17 cellular contexts compared by ENCODE assay signal in the genomic region with DNA sequence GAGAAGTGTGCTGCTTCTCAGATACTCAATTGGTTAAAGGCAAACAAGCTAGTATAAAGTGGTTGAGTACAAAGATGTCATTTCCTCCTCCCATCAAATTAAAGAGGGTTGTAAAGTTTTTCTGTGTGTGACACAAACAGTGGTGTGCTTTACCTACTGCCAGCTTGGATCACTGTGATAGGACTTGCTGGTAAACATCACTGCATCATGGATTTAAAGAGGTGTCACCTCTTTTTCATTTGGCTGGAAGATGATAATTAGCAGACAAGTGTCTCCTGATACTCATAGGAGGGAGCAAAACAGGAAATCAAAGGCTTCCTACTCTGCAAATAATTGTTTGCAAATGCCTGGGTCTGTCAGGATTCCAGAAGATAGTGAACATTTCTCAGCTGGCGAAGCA.
A peak's percentile ranks its signal among the peaks of the same experiment; 100 is the strongest.
DNase-seq lines count a peak whose midpoint lies in the region; FAIRE-seq and TF ChIP-seq lines count a peak whose summit lies in the region.
"Had no signal": no experiment of that assay in that cellular context is flagged by ENCODE, and none has a peak within 500 bp of the region (broad histone marks: within the 10 kb centered on the region; RNA-seq: fewer than 3 reads in every experiment).

No MANE protein-coding gene starts in this region.

- H3K9ac ChIP-seq in endothelial cell of umbilical vein (replicated peaks; ENCODE audit: extremely low read depth, insufficient read depth, low read length) = no peak overlapping the region
- H3K9ac ChIP-seq in smooth muscle cell (ENCODE audit: low read depth) = no peak overlapping the region
- H3K9ac ChIP-seq: KMS-11 had no signal

- CTCF ChIA-PET in endothelial cell of umbilical vein (lab: Charles Lee) = interaction anchor here (1.2 kb wide), 1 partner anchor 11 kb away, joined by 3 read pairs; no protein-coding TSS in a partner anchor

- WGBS in smooth muscle cell (ENCODE audit: low lambda C conversion rate) = 50% methylated on average over 1 of the region's 1 CpG

- intact Hi-C loops in endothelial cell of umbilical vein (cut with micrococcal nuclease) = loop anchor here (2.0 kb wide), 1 partner anchor 14 kb away; no protein-coding TSS in a partner anchor

- H3K27me3 ChIP-seq in endothelial cell of umbilical vein (ENCODE audit: control insufficient read depth in 2 of 2, insufficient read depth in 2 of 2, low read length in 2 of 2) (no peaks in the 10 kb centered on the region), smooth muscle cell (ENCODE audit: low read depth) (no peaks in the 10 kb centered on the region)
- H3K27me3 ChIP-seq: BE2C had no signal

- peak overlapping the region; percentile 24 for H2AFZ ChIP-seq in endothelial cell of umbilical vein (ENCODE audit: low read depth, low read length)
- H2AFZ ChIP-seq in smooth muscle cell (ENCODE audit: low read depth) = peak overlapping the region; percentile 21

- H3K9me3 ChIP-seq in endothelial cell of umbilical vein (replicated peaks; ENCODE audit: control insufficient read depth, insufficient read depth, low read length) = no peaks in the 10 kb centered on the region
- no peaks in the 10 kb centered on the region for H3K9me3 ChIP-seq in smooth muscle cell (replicated peaks; ENCODE audit: low read depth)
- H3K9me3 ChIP-seq: BE2C had no signal

- H3F3A ChIP-seq in smooth muscle cell (ENCODE audit: low read depth) = no peaks in the 10 kb centered on the region

- no peaks in the 10 kb centered on the region for H4K20me1 ChIP-seq in endothelial cell of umbilical vein (replicated peaks; ENCODE audit: control insufficient read depth, extremely low read depth, insufficient read depth, low read length)
- H4K20me1 ChIP-seq in smooth muscle cell (ENCODE audit: low read depth) = no peaks in the 10 kb centered on the region

- no peak for FAIRE-seq in endothelial cell of umbilical vein (lab: Jason Lieb, UNC)

- dilution Hi-C loops in endothelial cell of umbilical vein (cut with MboI; ENCODE audit: extremely low pct_ligation_motif_present, low sequenced_read_pairs) = no loop called here

- H3K36me3 ChIP-seq in endothelial cell of umbilical vein (ENCODE audit: control insufficient read depth in 2 of 2, extremely low read depth in 1 of 2, insufficient read depth in 2 of 2, low read length in 2 of 2) = no peaks in the 10 kb centered on the region
- no peaks in the 10 kb centered on the region for H3K36me3 ChIP-seq in smooth muscle cell (ENCODE audit: low read depth)
- H3K36me3 ChIP-seq: BE2C had no signal

- H3K4me1 ChIP-seq in endothelial cell of umbilical vein (ENCODE audit: control insufficient read depth, extremely low read depth, insufficient read depth, low read length) = peaks cover 11% of the 10 kb centered on the region
- no peaks in the 10 kb centered on the region for H3K4me1 ChIP-seq in smooth muscle cell (ENCODE audit: low read depth)
- H3K4me1 ChIP-seq: BE2C had no signal

- POLR2A ChIA-PET in endothelial cell of umbilical vein (lab: Charles Lee) = no interaction called here

- no peaks in the 10 kb centered on the region for H3K9me1 ChIP-seq in endothelial cell of umbilical vein (replicated peaks; ENCODE audit: control insufficient read depth, extremely low read depth, insufficient read depth, low read length)

- BruUV-seq in endothelial cell of umbilical vein (replicated peaks; lab: Mats Ljungman, UMichigan) = no TSS peak

- H3K27ac ChIP-seq in endothelial cell of umbilical vein (ENCODE audit: insufficient read depth, low read depth, low read length) (no peak overlapping the region), smooth muscle cell (ENCODE audit: low read depth) (no peak overlapping the region)
- H3K27ac ChIP-seq: KMS-11 had no signal

- H3K4me2 ChIP-seq in endothelial cell of umbilical vein (ENCODE audit: insufficient read depth, low read length) (no peak overlapping the region), smooth muscle cell (no peak overlapping the region)
- H3K4me2 ChIP-seq: KMS-11 had no signal

- DNase-seq in NCI-H510A treated with DMSO at 0.1 percent for 48 hours (lab: John Stamatoyannopoulos, UW) (peak; percentile 68), NCI-H510A (lab: John Stamatoyannopoulos, UW) (no peak), NCI-H748 (lab: John Stamatoyannopoulos, UW; ENCODE audit: unreplicated experiment) (peak; percentile 58), endothelial cell of umbilical vein (ENCODE audit: low read depth, low spot score) (peak; percentile 33), smooth muscle cell (lab: John Stamatoyannopoulos, UW; ENCODE audit: unreplicated experiment) (no peak), pons (ENCODE audit: low spot score) (no peak), HCEC 1CT (no peak), Kasumi-1 (lab: John Stamatoyannopoulos, UW) (no peak)
- DNase-seq: BE2C; CD4-positive, CD25-positive, alpha-beta regulatory T cell; DMS79; NCI-H1417 treated with DMSO at 0.1 percent for 48 hours; NCI-H187 treated with DMSO at 0.1 percent for 48 hours; NCI-H524 treated with DMSO at 0.1 percent for 48 hours; NK-92 treated with Interleukin-12 subunit alpha and Interleukin-12 subunit beta, amount 100 ng/mL, for 24 hours; Right ventricle myocardium superior had no signal

- TF ChIP-seq POLR2A in endothelial cell of umbilical vein (IDR thresholded peaks at IDR 0.05; ENCODE audit: low read depth, low read length) = no peak

- H3K79me2 ChIP-seq in endothelial cell of umbilical vein (ENCODE audit: control insufficient read depth, insufficient read depth, low read length) (no peaks in the 10 kb centered on the region), smooth muscle cell (ENCODE audit: low read depth) (no peaks in the 10 kb centered on the region)

- no peak for TF ChIP-seq CTCF in endothelial cell of umbilical vein (IDR thresholded peaks at IDR 0.05; ENCODE audit: extremely low read depth in 1 of 2, insufficient read depth in 1 of 2, low read depth in 1 of 2, low read length in 2 of 2)
- TF ChIP-seq CTCF in smooth muscle cell (IDR thresholded peaks at IDR 0.05; ENCODE audit: borderline replicate concordance, insufficient read depth, poor library complexity, severe bottlenecking) = no peak

- H3K4me3 ChIP-seq in endothelial cell of umbilical vein (replicated peaks in 1 of 3; ENCODE audit: insufficient read depth in 1 of 3, low read depth in 1 of 3, low read length in 3 of 3) (no peak overlapping the region), smooth muscle cell (no peak overlapping the region)

TF ChIP-seq in endothelial cell of umbilical vein, 7 proteins besides CTCF, POLR2A, EP300 and RAD21:
- TF ChIP-seq MYC (IDR thresholded peaks at IDR 0.05; ENCODE audit: low read depth, low read length) (no peak), JUN (IDR thresholded peaks at IDR 0.05; ENCODE audit: borderline replicate concordance, insufficient read depth, insufficient read length, low read depth) (no peak), POLR2AphosphoS5 (IDR thresholded peaks at IDR 0.05; ENCODE audit: insufficient read depth, low read depth, low read length) (no peak), EZH2 (IDR thresholded peaks at IDR 0.05; ENCODE audit: borderline replicate concordance, low read depth, low read length, severe bottlenecking) (no peak), MAX (IDR thresholded peaks at IDR 0.05; ENCODE audit: insufficient read depth, insufficient read length) (no peak), FOS (IDR thresholded peaks at IDR 0.05; ENCODE audit: borderline replicate concordance, insufficient read depth, low read length) (no peak), GATA2 (IDR thresholded peaks at IDR 0.05; ENCODE audit: insufficient read depth, insufficient read length, low read depth, low read length) (no peak)

Comparison
In these comparisons a context has a peak if more than half of its experiments do, and no peak if none do; other contexts are left out.
1. DNase-seq: peak in NCI-H510A treated with DMSO at 0.1 percent for 48 hours (single experiment), NCI-H748 (single experiment) and endothelial cell of umbilical vein (single experiment); none in NCI-H510A (single experiment), smooth muscle cell (single experiment), pons (single experiment), HCEC 1CT (single experiment) and Kasumi-1 (0 of 2).